ENCODE assay signal across 11 cellular contexts in genomic region chr14:23093526-23093925, GRCh38. TPM values are rescaled to one million over a fixed set of nuclear protein-coding genes. Genes with fewer than 3 reads are reported as not detected.
A peak's percentile ranks its signal among the peaks of the same experiment; 100 is the strongest.
DNase-seq lines count a peak whose midpoint lies in the region; ATAC-seq and TF ChIP-seq lines count a peak whose summit lies in the region.
"Had no signal": no experiment of that assay in that cellular context is flagged by ENCODE, and none has a peak within 500 bp of the region (broad histone marks: within the 10 kb centered on the region; RNA-seq: fewer than 3 reads in every experiment).

No MANE protein-coding gene starts in this region.

- TF ChIP-seq POLR2A in vagina (IDR thresholded peaks at IDR 0.05), result no peak

- intact Hi-C loops in left ventricle myocardium superior (cut with micrococcal nuclease) (no loop called here), vagina (cut with DNase I) (no loop called here)

- H3K9ac ChIP-seq in mucosa of rectum (ENCODE audit: low read depth in 1 of 2, low read length in 2 of 2), result peak overlapping the region; percentile 95 to 99

- H3K27me3 ChIP-seq in right atrium auricular region (no peaks in the 10 kb centered on the region), mucosa of rectum (ENCODE audit: control insufficient read depth in 2 of 2, insufficient read depth in 2 of 2, low read length in 2 of 2) (no peaks in the 10 kb centered on the region), vagina (no peaks in the 10 kb centered on the region)

- H3K36me3 ChIP-seq in right atrium auricular region, result peaks cover 57% of the 10 kb centered on the region
- peaks cover 43 to 49% of the 10 kb centered on the region in 2 donors for H3K36me3 ChIP-seq in mucosa of rectum (ENCODE audit: control insufficient read depth in 2 of 2, insufficient read depth in 2 of 2, low read length in 2 of 2)
- peaks cover 3 to 37% of the 10 kb centered on the region in 2 donors for H3K36me3 ChIP-seq in vagina

- H3K4me1 ChIP-seq in right atrium auricular region, result peaks cover 0 to 51% of the 10 kb centered on the region in 2 donors
- peaks cover 19 to 20% of the 10 kb centered on the region in 2 donors for H3K4me1 ChIP-seq in mucosa of rectum (ENCODE audit: control insufficient read depth in 2 of 2, insufficient read depth in 2 of 2, low read length in 2 of 2)
- H3K4me1 ChIP-seq in vagina, result peaks cover 42% of the 10 kb centered on the region

- H3K4me3 ChIP-seq in right atrium auricular region (peak overlapping the region; percentile 74 to 79), choroid plexus epithelial cell (ENCODE audit: low read depth, low read length) (peak overlapping the region; percentile 99), mucosa of rectum (ENCODE audit: low read length in 2 of 2) (peak overlapping the region; percentile 97 to 99), vagina (peak overlapping the region; percentile 88)

- no peak overlapping the region for H3K27ac ChIP-seq in right atrium auricular region
- H3K27ac ChIP-seq in mucosa of rectum (ENCODE audit: low read depth in 2 of 2, low read length in 2 of 2), result no peak overlapping the region
- H3K27ac ChIP-seq in vagina, result peak overlapping the region; percentile 99

- ATAC-seq in left ventricle myocardium superior (no peak), HG02623 (IDR thresholded peaks at IDR 0.05; ENCODE audit: unreplicated experiment) (no peak)
- ATAC-seq: activated T-helper 17 cell treated with anti-CD3 and anti-CD28 coated beads, Interleukin-2, amount 50 U/mL, for 72 hours had no signal

- DNase-seq in right atrium auricular region (ENCODE audit: low spot score) (no peak), left ventricle myocardium superior (no peak), choroid plexus epithelial cell (ENCODE audit: low read depth) (no peak), vagina (ENCODE audit: extremely low spot score in 2 of 2) (no peak), occipital lobe (lab: John Stamatoyannopoulos, UW) (no peak), hypothalamus (lab: John Stamatoyannopoulos, UW) (no peak)
- DNase-seq: T-helper 1 cell had no signal

- no peaks in the 10 kb centered on the region for H3K9me3 ChIP-seq in right atrium auricular region
- no peaks in the 10 kb centered on the region for H3K9me3 ChIP-seq in mucosa of rectum (ENCODE audit: control insufficient read depth in 2 of 2, low read length in 2 of 2)
- H3K9me3 ChIP-seq in vagina, result no peaks in the 10 kb centered on the region

- no peak for TF ChIP-seq CTCF in right atrium auricular region (IDR thresholded peaks at IDR 0.05)
- TF ChIP-seq CTCF in choroid plexus epithelial cell (conservative IDR thresholded peaks at IDR 0.05; ENCODE audit: low read depth, low read length), result no peak
- TF ChIP-seq CTCF in vagina (IDR thresholded peaks at IDR 0.05), result no peak

RNA-seq across cellular contexts. Expression of gene ACIN1, which starts 1.4 kb away (rescaled TPM):
- 10 to 100 TPM; 53.9 to 55.3 TPM for total RNA-seq in right atrium auricular region
- 78.4 TPM for total RNA-seq in left ventricle myocardium superior
- 121 TPM for total RNA-seq in vagina
- total RNA-seq in occipital lobe, result 67.8 TPM

RNA-seq across cellular contexts. Expression of gene C14orf119, which starts 1.8 kb away (rescaled TPM):
- total RNA-seq in right atrium auricular region (10 to 100 TPM; 13.5 to 23.7 TPM), left ventricle myocardium superior (23.6 TPM), vagina (13.8 TPM), occipital lobe (17.9 TPM)

RNA-seq across cellular contexts. Expression of gene CIROP, which starts 11.3 kb away (rescaled TPM):
- not detected for total RNA-seq in right atrium auricular region
- total RNA-seq in left ventricle myocardium superior, result not detected
- total RNA-seq in vagina, result not detected
- not detected for total RNA-seq in occipital lobe
- total RNA-seq: activated T-helper 17 cell treated with anti-CD3 and anti-CD28 coated beads, Interleukin-2, amount 50 U/mL, for 72 hours; glomerular endothelial cell had no signal

RNA-seq across cellular contexts. Expression of gene CEBPE, which starts 25.5 kb away (rescaled TPM):
- total RNA-seq in right atrium auricular region (not detected), left ventricle myocardium superior (not detected), vagina (not detected), occipital lobe (0.31 TPM)
- total RNA-seq: activated T-helper 17 cell treated with anti-CD3 and anti-CD28 coated beads, Interleukin-2, amount 50 U/mL, for 72 hours; glomerular endothelial cell had no signal

RNA-seq across cellular contexts. Expression of gene CDH24, which starts 36.2 kb away (rescaled TPM):
- 1 to 10 TPM; 1.3 to 1.4 TPM for total RNA-seq in right atrium auricular region
- total RNA-seq in left ventricle myocardium superior, result 2.0 TPM
- 5.4 TPM for total RNA-seq in vagina
- 10.3 TPM for total RNA-seq in occipital lobe
